8 cellular contexts compared by ENCODE assay signal in the genomic region with DNA sequence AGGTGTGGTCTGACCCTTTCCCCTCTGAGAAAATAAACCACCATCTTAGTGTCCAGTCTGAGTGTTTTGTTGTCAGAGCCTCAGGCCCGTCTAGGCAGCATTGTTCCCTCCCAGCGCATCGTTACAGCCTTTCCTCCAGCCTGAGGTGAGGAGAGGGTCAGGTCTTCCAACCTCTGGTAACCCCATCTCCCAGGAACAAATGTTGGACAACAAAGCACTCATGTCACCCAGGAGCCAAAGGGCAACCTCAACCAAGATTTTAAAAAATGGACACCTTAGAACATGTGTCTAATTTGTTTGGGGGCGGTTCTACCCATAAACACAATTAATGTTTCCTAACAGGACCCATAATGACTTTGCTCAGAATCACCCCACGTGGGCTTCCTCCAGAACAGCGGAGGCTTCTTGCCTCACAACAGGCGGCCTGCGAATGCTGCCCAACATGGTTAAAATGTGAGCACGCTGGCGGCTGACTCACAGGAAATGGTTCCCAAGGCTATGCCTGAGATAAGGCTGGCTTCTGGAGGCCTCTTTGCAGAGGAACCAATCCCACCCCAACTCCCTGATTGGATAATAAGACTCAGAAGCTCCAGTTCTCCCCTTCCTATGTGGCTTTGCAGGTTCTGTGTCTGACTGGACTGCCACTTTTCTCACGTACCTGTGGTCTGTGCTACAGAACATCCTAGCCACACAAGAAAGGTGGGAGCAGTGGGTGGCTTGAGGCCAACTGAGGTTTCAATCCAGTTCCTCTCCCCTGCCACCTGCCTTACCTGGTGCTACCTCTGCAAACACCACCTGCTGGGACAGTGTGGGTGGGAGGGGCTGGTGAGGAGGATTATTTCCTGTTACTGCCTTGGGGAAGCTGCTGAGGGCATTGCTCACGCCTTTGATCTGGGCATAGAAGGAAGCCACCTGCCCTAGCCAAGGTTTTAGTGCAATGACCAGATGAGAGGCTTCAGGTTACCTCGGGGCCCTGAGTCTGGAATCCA.
DNase-seq lines count a peak whose midpoint lies in the region; ATAC-seq and TF ChIP-seq lines count a peak whose summit lies in the region.

No MANE protein-coding gene starts in this region.

- ATAC-seq in T-helper 17 cell, result peak; percentile 42
- ATAC-seq in upper lobe of left lung (ENCODE audit: low FRiP score in 2 of 2), result peak; percentile 69
- no peak for ATAC-seq in HG02885 (IDR thresholded peaks at IDR 0.05; ENCODE audit: poor library complexity, unreplicated experiment)
- ATAC-seq in GM18517 (IDR thresholded peaks at IDR 0.05; ENCODE audit: unreplicated experiment), result no peak

- TF ChIP-seq POLR2A in upper lobe of left lung (IDR thresholded peaks at IDR 0.05), result no peak

- no peaks in the 10 kb centered on the region for H3K27me3 ChIP-seq in upper lobe of left lung

- peak overlapping the region; percentile 95 for H3K27ac Mint-ChIP-seq in T-helper 17 cell

- peaks cover 60% of the 10 kb centered on the region for H3K4me1 Mint-ChIP-seq in T-helper 17 cell

- WGBS in mesodermal cell (ENCODE audit: insufficient coverage in 2 of 2), 2 experiments, result 68 to 70% methylated on average over 4 to 6 of the region's 13 CpGs
- WGBS in upper lobe of left lung, 2 donors, result 46 to 68% methylated on average over 12 to 13 of the region's 13 CpGs

- no peak overlapping the region for H3K4me3 ChIP-seq in mesodermal cell (ENCODE audit: extremely low read depth, insufficient read depth, low read length, poor library complexity, severe bottlenecking)
- no peak overlapping the region for H3K4me3 ChIP-seq in upper lobe of left lung

- peak; percentile 78 for DNase-seq in LoVo (ENCODE audit: low spot score)
- DNase-seq in T-helper 17 cell, result no peak
- peak; percentile 4 to 86 for DNase-seq in T47D (ENCODE audit: low read depth in 1 of 2, low spot score in 1 of 2)
- peak in 1 of 2 donors; percentile 86 for DNase-seq in upper lobe of left lung

- H3K4me1 ChIP-seq in mesodermal cell (ENCODE audit: control insufficient read depth, insufficient read depth, low read length, poor library complexity, severe bottlenecking) (peaks cover 35% of the 10 kb centered on the region), upper lobe of left lung (peaks cover 45 to 52% (median 46%) of the 10 kb centered on the region in 4 donors)

- no peaks in the 10 kb centered on the region for H3K36me3 ChIP-seq in mesodermal cell (ENCODE audit: control insufficient read depth, insufficient read depth, low read length)
- H3K36me3 ChIP-seq in upper lobe of left lung, result no peaks in the 10 kb centered on the region

- peaks cover 6% of the 10 kb centered on the region for H3K27me3 Mint-ChIP-seq in T-helper 17 cell

- H3K4me3 Mint-ChIP-seq in T-helper 17 cell, result peak overlapping the region; percentile 77

- no peaks in the 10 kb centered on the region for H3K36me3 Mint-ChIP-seq in T-helper 17 cell (ENCODE audit: low read depth)

- H3K27ac ChIP-seq in C4-2B (peak overlapping the region; percentile 89), mesodermal cell (ENCODE audit: low read depth, low read length, severe bottlenecking) (peak overlapping the region; percentile 73), upper lobe of left lung (peak overlapping the region; percentile 48 to 80 (median 76))

- TF ChIP-seq CTCF in C4-2B (conservative IDR thresholded peaks at IDR 0.05) (no peak), upper lobe of left lung (IDR thresholded peaks at IDR 0.05) (peak in 1 of 6 experiments; percentile 9)

- in situ Hi-C loops in T47D (cut with HindIII; ENCODE audit: low pct_unique_long_range_greater_than_20kb, low sequenced_read_pairs), result no loop called here

- TF ChIP-seq EP300 in upper lobe of left lung (IDR thresholded peaks at IDR 0.05), result no peak

- H3K9me3 ChIP-seq in T-helper 17 cell (ENCODE audit: control insufficient read depth, low read length, poor library complexity, severe bottlenecking) (no peaks in the 10 kb centered on the region), mesodermal cell (ENCODE audit: control insufficient read depth, low read length) (no peaks in the 10 kb centered on the region), upper lobe of left lung (no peaks in the 10 kb centered on the region)

Comparison
In these comparisons a context has a peak if more than half of its experiments do, and no peak if none do; other contexts are left out.
1. DNase-seq: peak in LoVo (single experiment) and T47D (2 of 2); none in T-helper 17 cell (0 of 3).
2. ATAC-seq: peak in T-helper 17 cell (single experiment) and upper lobe of left lung (2 of 2); none in HG02885 (single experiment) and GM18517 (single experiment).
3. Peak in every context shown above with its lines, with median percentiles within 50 percentile points of each other: H3K27ac ChIP-seq.